Comparison of ENCODE assay signal across 12 cellular contexts in the genomic region with DNA sequence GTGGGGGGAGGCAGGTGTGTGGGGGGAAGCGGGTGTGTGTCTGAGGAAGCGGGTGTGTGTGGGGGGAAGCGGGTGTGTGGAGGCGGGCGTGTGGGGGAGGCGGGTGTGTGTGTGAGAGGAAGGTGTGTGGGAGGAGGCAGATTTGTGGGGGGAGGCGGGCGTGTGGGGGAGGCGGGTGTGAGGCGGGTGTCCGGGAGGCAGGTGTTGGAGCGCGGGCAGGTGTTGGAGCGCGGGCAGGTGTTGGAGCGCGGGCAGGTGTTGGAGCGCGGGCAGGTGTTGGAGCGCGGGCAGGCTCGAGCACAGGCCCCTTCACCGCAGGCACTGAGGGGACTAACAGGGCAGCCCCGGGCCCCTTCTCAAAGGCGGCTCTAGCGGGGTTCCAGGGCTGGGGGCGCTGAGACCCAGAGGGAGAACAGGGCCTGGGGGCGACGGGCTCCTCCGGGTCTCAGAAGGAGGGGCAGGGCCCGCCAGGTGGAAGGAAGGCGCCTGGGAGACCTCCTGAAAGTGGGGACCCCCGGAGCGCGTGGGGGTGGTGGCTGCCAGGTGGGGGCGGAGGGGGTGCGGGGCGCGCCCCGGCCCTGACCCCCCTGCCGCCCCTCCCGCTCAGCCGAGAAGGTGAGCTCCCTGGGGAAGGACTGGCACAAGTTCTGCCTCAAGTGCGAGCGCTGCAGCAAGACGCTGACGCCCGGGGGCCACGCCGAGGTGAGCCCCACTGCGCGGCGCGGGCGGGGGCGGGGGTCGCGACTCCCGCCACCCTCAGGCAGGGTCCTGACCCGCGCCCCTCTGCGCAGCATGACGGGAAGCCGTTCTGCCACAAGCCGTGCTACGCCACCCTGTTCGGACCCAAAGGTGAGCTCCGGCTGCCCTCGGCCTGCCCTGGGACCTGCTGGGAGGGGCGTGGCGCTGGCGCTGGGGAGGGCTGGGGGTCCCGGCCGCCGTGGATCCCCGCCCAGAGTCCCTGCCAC. TPM values are rescaled to one million over a fixed set of nuclear protein-coding genes. Genes with fewer than 3 reads are reported as not detected.
DNase-seq lines count a peak whose midpoint lies in the region; ATAC-seq and TF ChIP-seq lines count a peak whose summit lies in the region.
"Had no signal": no experiment of that assay in that cellular context is flagged by ENCODE, and none has a peak within 500 bp of the region (broad histone marks: within the 10 kb centered on the region; RNA-seq: fewer than 3 reads in every experiment).

No MANE protein-coding gene starts in this region.

- no peak overlapping the region for H3K9ac ChIP-seq in OCI-LY3 (ENCODE audit: low read length)

- H3K27me3 ChIP-seq in OCI-LY3 (ENCODE audit: low read depth, low read length) (peaks cover 16% of the 10 kb centered on the region), sigmoid colon (peaks cover 3 to 62% (median 9%) of the 10 kb centered on the region in 3 donors)

- no peak for ATAC-seq in GM19035 (IDR thresholded peaks at IDR 0.05; ENCODE audit: unreplicated experiment)
- ATAC-seq: A549, foreskin keratinocyte had no signal

- no peak overlapping the region for H3K27ac ChIP-seq in OCI-LY3 (ENCODE audit: low read length)
- H3K27ac ChIP-seq in sigmoid colon, result peak overlapping the region in 3 of 4 donors; percentile 9 to 92 (median 21)
- H3K27ac ChIP-seq: foreskin keratinocyte had no signal

- H3K4me3 ChIP-seq in OCI-LY3 (ENCODE audit: low read length) (peak overlapping the region; percentile 32; the same call in 1 of the 2 replicates), sigmoid colon (no peak overlapping the region)
- H3K4me3 ChIP-seq: A549 had no signal

- H3K79me2 ChIP-seq in OCI-LY3 (ENCODE audit: low read length), result no peaks in the 10 kb centered on the region

- H2AFZ ChIP-seq in OCI-LY3 (ENCODE audit: low read depth, low read length), result no peak overlapping the region

- H3K9me3 ChIP-seq in OCI-LY3 (ENCODE audit: insufficient read depth, low read length) (no peaks in the 10 kb centered on the region), sigmoid colon (no peaks in the 10 kb centered on the region)
- H3K9me3 ChIP-seq: A549 had no signal

- 13 to 22% methylated on average over 74 to 76 of the region's 76 CpGs for WGBS in sigmoid colon, 2 donors

- H4K20me1 ChIP-seq in OCI-LY3 (ENCODE audit: insufficient read depth, low read length), result no peaks in the 10 kb centered on the region

- peaks cover 19% of the 10 kb centered on the region for H3K4me1 ChIP-seq in OCI-LY3 (ENCODE audit: low read length)
- H3K4me1 ChIP-seq in sigmoid colon, result peaks cover 0 to 71% (median 69%) of the 10 kb centered on the region in 4 donors

- DNase-seq in NCI-H2081 (lab: John Stamatoyannopoulos, UW), result peak; percentile 39 to 53
- DNase-seq in NCI-H2081 treated with DMSO at 0.1 percent for 48 hours (lab: John Stamatoyannopoulos, UW), result no peak
- DNase-seq in effector CD8-positive, alpha-beta T cell (lab: John Stamatoyannopoulos, UW), result peak; percentile 39
- DNase-seq in sigmoid colon, result no peak
- DNase-seq in hippocampal formation (lab: John Stamatoyannopoulos, UW), result no peak
- DNase-seq in MV-4-11 (lab: John Stamatoyannopoulos, UW), result no peak
- DNase-seq: activated naive CD8-positive, alpha-beta T cell treated with anti-CD3 and anti-CD28 coated beads, Interleukin-2, amount 10 ng/mL, durations not matched to agents 7 days and 5 days; foreskin keratinocyte; retina had no signal

- intact Hi-C loops in sigmoid colon (cut with DNase I), result loop anchor here (10.0 kb wide), 1 partner anchor 47 kb away; the partner anchor contains the start of gene TMEM121

- peak overlapping the region; percentile 40 for H3K4me2 ChIP-seq in OCI-LY3 (ENCODE audit: low read length)

- TF ChIP-seq EP300 in sigmoid colon (IDR thresholded peaks at IDR 0.05), result no peak

- TF ChIP-seq CTCF in OCI-LY3 (IDR thresholded peaks at IDR 0.05; ENCODE audit: low read depth, low read length) (no peak), sigmoid colon (IDR thresholded peaks at IDR 0.05) (no peak)

- H3K36me3 ChIP-seq in OCI-LY3 (replicated peaks; ENCODE audit: low read depth, low read length), result no peaks in the 10 kb centered on the region
- peaks cover 0 to 4% (median 0%) of the 10 kb centered on the region in 4 donors for H3K36me3 ChIP-seq in sigmoid colon

- no peak for TF ChIP-seq POLR2A in sigmoid colon (IDR thresholded peaks at IDR 0.05)

RNA-seq across cellular contexts. Expression of gene CRIP2, which starts 3.3 kb away (rescaled TPM):
- 10 to 100 TPM; 49.8 to 79.5 (median 57.1) TPM for total RNA-seq in sigmoid colon
- polyA plus RNA-seq in sigmoid colon, result 10 to 100 TPM; 13.6 to 50.0 (median 34.2) TPM

RNA-seq across cellular contexts. Expression of gene CRIP1, which starts 8.7 kb away (rescaled TPM):
- 10 to 100 TPM in 3 of 4 donors, 1 to 10 TPM in 1; 4.9 to 24.3 (median 15.4) TPM for total RNA-seq in sigmoid colon
- 100 to 1,000 TPM; 168 to 403 (median 199) TPM for polyA plus RNA-seq in sigmoid colon

RNA-seq across cellular contexts. Expression of gene TEDC1, which starts 13.1 kb away (rescaled TPM):
- 1 to 10 TPM in 2 of 4 donors, under 1 TPM in 2; 0.16 to 5.2 (median 1.0) TPM for total RNA-seq in sigmoid colon
- 10 to 100 TPM; 17.8 to 36.0 (median 19.2) TPM for polyA plus RNA-seq in sigmoid colon

RNA-seq across cellular contexts. Expression of gene TMEM121, which starts 48.4 kb away (rescaled TPM):
- 1 to 10 TPM; 3.0 to 8.0 (median 6.2) TPM for total RNA-seq in sigmoid colon
- polyA plus RNA-seq in sigmoid colon, result 1 to 10 TPM in 1 of 3 donors, not detected in 2; 2.3 TPM

RNA-seq across cellular contexts. Expression of gene MTA1, which starts 58.3 kb away (rescaled TPM):
- total RNA-seq in sigmoid colon, result 10 to 100 TPM; 25.7 to 92.8 (median 46.1) TPM
- polyA plus RNA-seq in sigmoid colon, result 10 to 100 TPM; 14.3 to 70.7 (median 18.6) TPM

Comparison
In these comparisons a context has a peak if more than half of its experiments do, and no peak if none do; other contexts are left out.
1. DNase-seq: peak in NCI-H2081 (2 of 2) and effector CD8-positive, alpha-beta T cell (single experiment); none in NCI-H2081 treated with DMSO at 0.1 percent for 48 hours (single experiment), sigmoid colon (single experiment), hippocampal formation (0 of 2) and MV-4-11 (single experiment).